8 cellular contexts compared by ENCODE assay signal in genomic region chr6:31402324-31403282, GRCh38. TPM values are rescaled to one million over a fixed set of nuclear protein-coding genes. Genes with fewer than 3 reads are reported as not detected.
DNase-seq lines count a peak whose midpoint lies in the region; ATAC-seq lines count a peak whose summit lies in the region.

No MANE protein-coding gene starts in this region.

- peak overlapping the region; percentile 25 for H3K27ac ChIP-seq in mesenchymal stem cell (ENCODE audit: low read length, poor library complexity, severe bottlenecking)
- H3K27ac ChIP-seq in temporal lobe (ENCODE audit: low read depth, low read length) = peak overlapping the region; percentile 0

- H3K4me3 ChIP-seq in mesenchymal stem cell (ENCODE audit: insufficient read depth in 1 of 2, low read depth in 1 of 2, low read length in 2 of 2) = peak overlapping the region; percentile 49 to 89

- peaks cover 71 to 82% (median 79%) of the 10 kb centered on the region in 3 donors for H3K4me1 Mint-ChIP-seq in T-cell

- H3K79me1 ChIP-seq in mesenchymal stem cell (replicated peaks; ENCODE audit: low read length, poor library complexity, severe bottlenecking) = peaks cover 3% of the 10 kb centered on the region

- H3K4me3 Mint-ChIP-seq in T-cell = peak overlapping the region; percentile 86 to 97 (median 96)

- H3K23ac ChIP-seq in mesenchymal stem cell (ENCODE audit: low read length in 2 of 2) = peak overlapping the region in 1 of 2 experiments; percentile 69

- H3K27me3 Mint-ChIP-seq in T-cell = no peaks in the 10 kb centered on the region

- H3K4me1 ChIP-seq in mesenchymal stem cell (ENCODE audit: control insufficient read depth, insufficient read depth, low read depth, low read length) = peaks cover 16% of the 10 kb centered on the region

- H3K27ac Mint-ChIP-seq in T-cell = peak overlapping the region; percentile 89 to 96

- no peaks in the 10 kb centered on the region for H3K27me3 ChIP-seq in mesenchymal stem cell (ENCODE audit: control insufficient read depth in 1 of 2, insufficient read depth in 1 of 2, low read length in 2 of 2)

- peak overlapping the region; percentile 95 for H3K4me2 ChIP-seq in mesenchymal stem cell (ENCODE audit: low read length, poor library complexity, severe bottlenecking)

- peak overlapping the region in 1 of 2 experiments; percentile 99 for H3K4ac ChIP-seq in mesenchymal stem cell (ENCODE audit: low read depth in 1 of 2, low read length in 2 of 2)

- H4K8ac ChIP-seq in mesenchymal stem cell (ENCODE audit: low read length) = no peak overlapping the region

- H3K14ac ChIP-seq in mesenchymal stem cell (ENCODE audit: low read length in 2 of 2) = peak overlapping the region in 1 of 2 experiments; percentile 91

- CTCF ChIA-PET in T-cell (lab: Charles Lee) = interaction anchor here (0.6 to 1.4 kb wide), 4 partner anchors 40 to 94 kb away, joined by 3 to 5 read pairs (median 4); no protein-coding TSS in a partner anchor

- POLR2A ChIA-PET in T-cell (lab: Charles Lee) = interaction anchor here (0.6 to 1.5 kb wide), 2 partner anchors 60 kb away, joined by 4 to 5 read pairs; no protein-coding TSS in a partner anchor

- no peaks in the 10 kb centered on the region for H3K9me3 Mint-ChIP-seq in T-cell

- H3K18ac ChIP-seq in mesenchymal stem cell (ENCODE audit: low read depth in 1 of 2, low read length in 2 of 2) = peak overlapping the region; percentile 34 to 73

- H2BK5ac ChIP-seq in mesenchymal stem cell (ENCODE audit: low read depth, low read length, poor library complexity, severe bottlenecking) = no peak overlapping the region

- H2BK120ac ChIP-seq in mesenchymal stem cell (ENCODE audit: low read depth, low read length) = no peak overlapping the region

- peak overlapping the region; percentile 73 for H2BK15ac ChIP-seq in mesenchymal stem cell (ENCODE audit: low read depth, poor library complexity, severe bottlenecking)

- peak overlapping the region; percentile 17 for H2AK5ac ChIP-seq in mesenchymal stem cell (ENCODE audit: low read length, severe bottlenecking)

- no peaks in the 10 kb centered on the region for H3K36me3 Mint-ChIP-seq in T-cell

- ATAC-seq in HG02759 (IDR thresholded peaks at IDR 0.05; ENCODE audit: unreplicated experiment) (peak; percentile 10), T-cell (replicated peaks in 1 of 4) (peak; percentile 23 to 53 (median 28))

- WGBS in mesenchymal stem cell = 11% methylated on average over 27 of the region's 27 CpGs

- H3K9me3 ChIP-seq in mesenchymal stem cell (ENCODE audit: control insufficient read depth, low read length) = no peaks in the 10 kb centered on the region

- H3K36me3 ChIP-seq in mesenchymal stem cell (ENCODE audit: control insufficient read depth in 1 of 2, insufficient read depth in 2 of 2, low read depth in 1 of 2, low read length in 2 of 2) = no peaks in the 10 kb centered on the region

- H2AFZ ChIP-seq in mesenchymal stem cell (ENCODE audit: low read depth, low read length) = peak overlapping the region; percentile 71

- peak overlapping the region; percentile 96 for H3K9ac ChIP-seq in mesenchymal stem cell (ENCODE audit: low read length)

- H2BK12ac ChIP-seq in mesenchymal stem cell (ENCODE audit: low read length in 2 of 2) = peak overlapping the region; percentile 45 to 63

- peak; percentile 13 for DNase-seq in GM03348 (ENCODE audit: low spot score)
- DNase-seq in T-cell = peak in 25 of 34 experiments; percentile 8 to 42 (median 28)
- peak; percentile 84 for DNase-seq in cerebellar cortex (ENCODE audit: low spot score)
- peak; percentile 70 for DNase-seq in mesenchymal stem cell
- DNase-seq in NK-92 treated with Interleukin-12 subunit alpha and Interleukin-12 subunit beta, amount 100 ng/mL, for 24 hours (lab: John Stamatoyannopoulos, UW) = no peak
- no peak for DNase-seq in NCI-H2081 treated with DMSO at 0.1 percent for 48 hours (lab: John Stamatoyannopoulos, UW)

- H4K91ac ChIP-seq in mesenchymal stem cell (ENCODE audit: low read length) = peak overlapping the region; percentile 56

RNA-seq across cellular contexts. Expression of gene MICA, which starts 0.8 kb away (rescaled TPM):
- total RNA-seq in T-cell (10 to 100 TPM in 4 of 5 donors, 1 to 10 TPM in 1; 5.5 to 24.0 (median 14.9) TPM), temporal lobe (0.49 TPM)
- polyA plus RNA-seq in mesenchymal stem cell (2013, experiment 1 of 2) = 81.3 TPM
- polyA plus RNA-seq in mesenchymal stem cell (2013, experiment 2 of 2) = 82.5 TPM

RNA-seq across cellular contexts. Expression of gene HLA-B, which starts 45.6 kb away (rescaled TPM):
- 1,000 to 10,000 TPM; 6,093 to 7,629 (median 6,896) TPM for total RNA-seq in T-cell
- 879 TPM for polyA plus RNA-seq in mesenchymal stem cell (2013, experiment 1 of 2)
- polyA plus RNA-seq in mesenchymal stem cell (2013, experiment 2 of 2) = 950 TPM
- 15.2 TPM for total RNA-seq in temporal lobe

Comparison
In these comparisons a context has a peak if more than half of its experiments do, and no peak if none do; other contexts are left out.
1. DNase-seq: peak in GM03348 (single experiment), T-cell (25 of 34), cerebellar cortex (single experiment) and mesenchymal stem cell (single experiment); none in NK-92 treated with Interleukin-12 subunit alpha and Interleukin-12 subunit beta, amount 100 ng/mL, for 24 hours (single experiment) and NCI-H2081 treated with DMSO at 0.1 percent for 48 hours (single experiment).
2. RNA of gene HLA-B, which starts 45.6 kb away (total RNA-seq): 6,093 to 7,629 TPM in T-cell; 15.2 TPM in temporal lobe (single experiment); every median in the first group is over 100 times any median in the second.